Comparison of ENCODE assay signal across 16 cellular contexts in genomic region chr18:32629990-32630389, GRCh38.
DNase-seq lines count a peak whose midpoint lies in the region; ATAC-seq, FAIRE-seq and TF ChIP-seq lines count a peak whose summit lies in the region.
"Had no signal": no experiment of that assay in that cellular context is flagged by ENCODE, and none has a peak within 500 bp of the region (broad histone marks: within the 10 kb centered on the region; RNA-seq: fewer than 3 reads in every experiment).

No MANE protein-coding gene starts in this region.

- FAIRE-seq in H1 (lab: Jason Lieb, UNC), result no peak
- FAIRE-seq: GM12878, GM18507 had no signal

- no peaks in the 10 kb centered on the region for H3K36me3 Mint-ChIP-seq in progenitor cell of endocrine pancreas (ENCODE audit: insufficient read depth)
- H3K36me3 Mint-ChIP-seq: CD8-positive, alpha-beta memory T cell had no signal

- no peak overlapping the region for H3K23ac ChIP-seq in H1 (ENCODE audit: insufficient read length)

- TF ChIP-seq POLR2A in H1 (IDR thresholded peaks at IDR 0.05; ENCODE audit: control extremely low read depth in 1 of 2, low read depth in 2 of 2, low read length in 2 of 2), result no peak

- no peaks in the 10 kb centered on the region for H3K9me3 Mint-ChIP-seq in progenitor cell of endocrine pancreas (ENCODE audit: low read depth)

- no peak for TF ChIP-seq RAD21 in H1 (IDR thresholded peaks at IDR 0.05 in 1 of 2, conservative IDR thresholded peaks at IDR 0.05 in 1 of 2; ENCODE audit: low read depth in 2 of 2, low read length in 2 of 2)

- H3K36me3 ChIP-seq in right atrium auricular region, result no peaks in the 10 kb centered on the region
- H3K36me3 ChIP-seq in H1 (ENCODE audit: control insufficient read depth in 2 of 4, insufficient read depth in 4 of 4, low read length in 3 of 4), result no peaks in the 10 kb centered on the region
- H3K36me3 ChIP-seq: BLaER1 had no signal

- no peak for TF ChIP-seq EP300 in H1 (IDR thresholded peaks at IDR 0.05; ENCODE audit: borderline replicate concordance in 1 of 2, low read depth in 2 of 2, low read length in 2 of 2)

- H4K8ac ChIP-seq in H1 (ENCODE audit: extremely low read depth, insufficient read depth, low read length), result 0 out of 2 replicates have a peak overlapping the region, but pooled peaks have one; percentile 2

- no peak overlapping the region for H4K91ac ChIP-seq in H1 (replicated peaks; ENCODE audit: insufficient read length, low read length)

- no peaks in the 10 kb centered on the region for H3K4me1 ChIP-seq in right cardiac atrium (ENCODE audit: control insufficient read depth, insufficient read depth, low read length)
- no peaks in the 10 kb centered on the region for H3K4me1 ChIP-seq in right atrium auricular region
- no peaks in the 10 kb centered on the region for H3K4me1 ChIP-seq in H1 (replicated peaks in 1 of 4; ENCODE audit: control insufficient read depth in 3 of 4, insufficient read depth in 4 of 4, low read length in 3 of 4)
- H3K4me1 ChIP-seq: BLaER1 had no signal

- H3K27me3 ChIP-seq in right cardiac atrium (ENCODE audit: control insufficient read depth, insufficient read depth) (no peaks in the 10 kb centered on the region), right atrium auricular region (no peaks in the 10 kb centered on the region), H1 (replicated peaks in 1 of 4; ENCODE audit: control insufficient read depth in 3 of 4, extremely low read depth in 1 of 4, insufficient read depth in 3 of 4, low read length in 3 of 4) (peaks cover 0 to 1% (median 0%) of the 10 kb centered on the region in 4 experiments; a peak in 1 of 7 replicates)
- H3K27me3 ChIP-seq: BLaER1 had no signal

- no peak overlapping the region for H2BK20ac ChIP-seq in H1 (ENCODE audit: low read length)

- POLR2A ChIA-PET in H1 (lab: Charles Lee; ENCODE audit: partially characterized antibody), result interaction anchor here (0.6 kb wide), 1 partner anchor 546 kb away, joined by 3 read pairs; no protein-coding TSS in a partner anchor

- no peak overlapping the region for H3K9ac ChIP-seq in H1 (replicated peaks in 1 of 4; ENCODE audit: extremely low read depth in 1 of 4, low read depth in 3 of 4, low read length in 3 of 4)
- H3K9ac ChIP-seq: BLaER1, GM23248 had no signal

- H2AK5ac ChIP-seq in H1 (ENCODE audit: low read depth, low read length), result no peak overlapping the region

- intact Hi-C loops in right cardiac atrium (cut with DNase I), result no loop called here

- H3K9me3 ChIP-seq in right cardiac atrium (ENCODE audit: control insufficient read depth, low read length), result no peaks in the 10 kb centered on the region
- H3K9me3 ChIP-seq in right atrium auricular region, result no peaks in the 10 kb centered on the region
- H3K9me3 ChIP-seq in H1 (ENCODE audit: insufficient read depth in 2 of 2, low read depth in 1 of 2, low read length in 1 of 2), result no peaks in the 10 kb centered on the region
- H3K9me3 ChIP-seq: BLaER1 had no signal

- no peak overlapping the region for H3K27ac Mint-ChIP-seq in progenitor cell of endocrine pancreas
- H3K27ac Mint-ChIP-seq: CD8-positive, alpha-beta memory T cell had no signal

- H2BK5ac ChIP-seq in H1 (ENCODE audit: low read depth, low read length), result no peak overlapping the region

- no peak overlapping the region for H2BK15ac ChIP-seq in H1 (ENCODE audit: low read length)

- no peak overlapping the region for H3K56ac ChIP-seq in H1 (replicated peaks; ENCODE audit: insufficient read length, low read depth, low read length)

- H2BK12ac ChIP-seq in H1 (ENCODE audit: low read depth, low read length), result no peak overlapping the region

- TF ChIP-seq CTCF in right atrium auricular region (IDR thresholded peaks at IDR 0.05), result no peak
- no peak for TF ChIP-seq CTCF in H1 (IDR thresholded peaks at IDR 0.05; ENCODE audit: control extremely low read depth in 1 of 3, insufficient read depth in 1 of 3, low read depth in 1 of 3, low read length in 3 of 3)
- no peak for TF ChIP-seq CTCF in progenitor cell of endocrine pancreas (IDR thresholded peaks at IDR 0.05; ENCODE audit: unreplicated experiment)

- no peak overlapping the region for H2BK120ac ChIP-seq in H1 (replicated peaks; ENCODE audit: low read depth, low read length)

- no peak overlapping the region for H3K4ac ChIP-seq in H1 (replicated peaks; ENCODE audit: insufficient read length, low read depth, low read length)

- DNase-seq in right cardiac atrium, result peak in 2 of 3 donors; percentile 11 to 17
- no peak for DNase-seq in right atrium auricular region (ENCODE audit: low spot score)
- DNase-seq in H1 (ENCODE audit: low read depth in 1 of 2, low spot score in 2 of 2), result no peak
- DNase-seq in skeletal muscle cell (ENCODE audit: low read depth), result peak; percentile 56
- DNase-seq in NOMO-1 treated with dmso at 0.1 percent for 144 hours (lab: John Stamatoyannopoulos, UW; ENCODE audit: unreplicated experiment), result no peak
- no peak for DNase-seq in progenitor cell of endocrine pancreas (ENCODE audit: low spot score, unreplicated experiment)
- no peak for DNase-seq in COLO668 (lab: John Stamatoyannopoulos, UW; ENCODE audit: unreplicated experiment)
- DNase-seq: 8988T; AML-193; CD8-positive, alpha-beta memory T cell; GM23248; H7 had no signal

- no peaks in the 10 kb centered on the region for H3K23me2 ChIP-seq in H1 (ENCODE audit: low read depth, low read length)

- H3K27ac ChIP-seq in right cardiac atrium (ENCODE audit: low read length), result no peak overlapping the region
- no peak overlapping the region for H3K27ac ChIP-seq in right atrium auricular region
- H3K27ac ChIP-seq in H1 (ENCODE audit: low read depth, low read length), result no peak overlapping the region
- H3K27ac ChIP-seq: BLaER1, GM23248 had no signal

- peaks cover 6% of the 10 kb centered on the region for H3K27me3 Mint-ChIP-seq in progenitor cell of endocrine pancreas
- H3K27me3 Mint-ChIP-seq: CD8-positive, alpha-beta memory T cell had no signal

- H3K14ac ChIP-seq in H1 (ENCODE audit: insufficient read length), result no peak overlapping the region

- H2AFZ ChIP-seq in H1 (ENCODE audit: low read length), result no peak overlapping the region
- H2AFZ ChIP-seq: GM23248 had no signal

- H3K4me2 ChIP-seq in H1 (ENCODE audit: insufficient read depth in 1 of 2, low read depth in 2 of 2, low read length in 2 of 2), result no peak overlapping the region
- H3K4me2 ChIP-seq: BLaER1 had no signal

- H3K4me3 ChIP-seq in right cardiac atrium (ENCODE audit: low read length), result no peak overlapping the region
- H3K4me3 ChIP-seq in right atrium auricular region, result no peak overlapping the region
- no peak overlapping the region for H3K4me3 ChIP-seq in H1 (ENCODE audit: extremely low read depth in 1 of 4, insufficient read depth in 2 of 4, low read depth in 3 of 4, low read length in 4 of 4)
- no peak overlapping the region for H3K4me3 ChIP-seq in skeletal muscle cell (ENCODE audit: low read depth, low read length)
- H3K4me3 ChIP-seq: BLaER1, GM12878, GM23248 had no signal

- H4K20me1 ChIP-seq in H1 (replicated peaks in 1 of 2; ENCODE audit: control insufficient read depth in 1 of 2, insufficient read depth in 2 of 2, low read length in 2 of 2), result no peaks in the 10 kb centered on the region
- H4K20me1 ChIP-seq: BLaER1 had no signal

- no peak overlapping the region for H3K4me3 Mint-ChIP-seq in progenitor cell of endocrine pancreas (ENCODE audit: low read depth)
- H3K4me3 Mint-ChIP-seq: CD8-positive, alpha-beta memory T cell had no signal

- no peaks in the 10 kb centered on the region for H3K79me1 ChIP-seq in H1 (ENCODE audit: low read depth, low read length)

- CTCF ChIA-PET in H1 (lab: Charles Lee; ENCODE audit: partially characterized antibody), result interaction anchor here (0.6 to 1.9 kb wide), 3 partner anchors 14 to 53 kb away, joined by 3 to 5 read pairs (median 4); no protein-coding TSS in a partner anchor

- H3K4me1 Mint-ChIP-seq in progenitor cell of endocrine pancreas (ENCODE audit: low read depth), result no peaks in the 10 kb centered on the region
- H3K4me1 Mint-ChIP-seq: CD8-positive, alpha-beta memory T cell had no signal

- ATAC-seq in right cardiac atrium (no peak), GM19324 (IDR thresholded peaks at IDR 0.05; ENCODE audit: low FRiP score, unreplicated experiment) (no peak)
- ATAC-seq: GM12878 had no signal

- no peak overlapping the region for H3K18ac ChIP-seq in H1 (ENCODE audit: extremely low read depth, low read length)

- WGBS in right cardiac atrium, result 63% methylated on average over 12 of the region's 12 CpGs
- WGBS in H1 (ENCODE audit: extremely low coverage in 1 of 2, insufficient coverage in 1 of 2, insufficient read length in 1 of 2, insufficient replicate concordance in 2 of 2, low coverage in 1 of 2, low lambda C conversion rate in 2 of 2, missing lambda C conversion rate in 1 of 2), 2 experiments, result 93% methylated on average over 9 of the region's 12 CpGs; no CpG with 5 or more reads in 1 of the 2 experiments

- no peaks in the 10 kb centered on the region for H3K79me2 ChIP-seq in H1 (ENCODE audit: control insufficient read depth in 1 of 2, insufficient read depth in 2 of 2, low read length in 2 of 2)

- H4K5ac ChIP-seq in H1 (ENCODE audit: insufficient read length, low read depth, low read length), result no peak overlapping the region

TF ChIP-seq in H1, 55 proteins besides CTCF, POLR2A, EP300 and RAD21:
- no peak for TF ChIP-seq CHD2 (IDR thresholded peaks at IDR 0.05; ENCODE audit: low read length)
- TF ChIP-seq ATF3 (IDR thresholded peaks at IDR 0.05; ENCODE audit: insufficient read depth, low read depth, low read length), result no peak
- TF ChIP-seq RFX5 (IDR thresholded peaks at IDR 0.05; ENCODE audit: borderline replicate concordance, low read depth, low read length), result no peak
- TF ChIP-seq NRF1 (IDR thresholded peaks at IDR 0.05; ENCODE audit: low read depth, low read length), result no peak
- no peak for TF ChIP-seq TCF12 (IDR thresholded peaks at IDR 0.05; ENCODE audit: low read depth, low read length)
- no peak for TF ChIP-seq BACH1 (IDR thresholded peaks at IDR 0.05; ENCODE audit: low read length)
- no peak for TF ChIP-seq SIRT6 (IDR thresholded peaks at IDR 0.05; ENCODE audit: low read length)
- TF ChIP-seq SP2 (IDR thresholded peaks at IDR 0.05; ENCODE audit: low read length), result no peak
- TF ChIP-seq CBX5 (IDR thresholded peaks at IDR 0.05; ENCODE audit: low read depth, low read length), result no peak
- TF ChIP-seq BCL11A (IDR thresholded peaks at IDR 0.05; ENCODE audit: low read depth in 2 of 2, low read length in 2 of 2), result no peak
- TF ChIP-seq HDAC6 (IDR thresholded peaks at IDR 0.05; ENCODE audit: low read depth, low read length), result no peak
- no peak for TF ChIP-seq ASH2L (IDR thresholded peaks at IDR 0.05; ENCODE audit: low read length)
- TF ChIP-seq JUND (IDR thresholded peaks at IDR 0.05; ENCODE audit: low read length), result no peak
- no peak for TF ChIP-seq NANOG (IDR thresholded peaks at IDR 0.05; ENCODE audit: insufficient read depth, low read depth, low read length, poor library complexity, severe bottlenecking)
- no peak for TF ChIP-seq YY1 (IDR thresholded peaks at IDR 0.05; ENCODE audit: low read depth, low read length)
- TF ChIP-seq TAF7 (optimal IDR thresholded peaks at IDR 0.05; ENCODE audit: borderline replicate concordance, low read depth, low read length), result no peak
TF ChIP-seq in H1: peak in this region for 0.

Comparison
In these comparisons a context has a peak if more than half of its experiments do, and no peak if none do; other contexts are left out.
1. DNase-seq: peak in right cardiac atrium (2 of 3) and skeletal muscle cell (single experiment); none in right atrium auricular region (single experiment), H1 (0 of 2), NOMO-1 treated with dmso at 0.1 percent for 144 hours (single experiment), progenitor cell of endocrine pancreas (single experiment) and COLO668 (single experiment).